19 cellular contexts compared by ENCODE assay signal in genomic region chr16:75446416-75446815, GRCh38.
"Had no signal": no experiment of that assay in that cellular context is flagged by ENCODE, and none has a peak within 500 bp of the region (broad histone marks: within the 10 kb centered on the region; RNA-seq: fewer than 3 reads in every experiment).

No MANE protein-coding gene starts in this region.

- ATAC-seq: foreskin keratinocyte had no signal

- H3K36me3 ChIP-seq: colonic mucosa had no signal

- H3K4me3 ChIP-seq: colonic mucosa, hepatocyte, sigmoid colon, skin epidermis, stomach, thoracic aorta had no signal

- H3K27me3 ChIP-seq: colonic mucosa, foreskin keratinocyte, hepatocyte, sigmoid colon, stomach had no signal

- DNase-seq: colonic mucosa; dermis blood vessel endothelial cell; effector CD4-positive, alpha-beta T cell; endodermal cell; erythroblast; foreskin keratinocyte; head of caudate nucleus; mesendoderm; naive B cell; occipital lobe; sigmoid colon; stimulated activated CD4-positive, alpha-beta T cell treated with anti-CD3 and anti-CD28 coated beads, Interleukin-2, amount 100 ng/mL, for 24 hours; stimulated activated naive CD4-positive, alpha-beta T cell; stomach; substantia nigra; trophoblast cell had no signal

- H2AFZ ChIP-seq: hepatocyte had no signal

- H3K4me1 ChIP-seq: colonic mucosa, foreskin keratinocyte, sigmoid colon, stomach had no signal

- H3K27ac ChIP-seq: colonic mucosa, foreskin keratinocyte, hepatocyte, sigmoid colon, skin epidermis, stomach had no signal

- H3K4me2 ChIP-seq: hepatocyte had no signal

- H3K9me3 ChIP-seq: colonic mucosa, sigmoid colon, stomach, thoracic aorta had no signal
